Comparison of ENCODE assay signal across 8 cellular contexts in the genomic region with DNA sequence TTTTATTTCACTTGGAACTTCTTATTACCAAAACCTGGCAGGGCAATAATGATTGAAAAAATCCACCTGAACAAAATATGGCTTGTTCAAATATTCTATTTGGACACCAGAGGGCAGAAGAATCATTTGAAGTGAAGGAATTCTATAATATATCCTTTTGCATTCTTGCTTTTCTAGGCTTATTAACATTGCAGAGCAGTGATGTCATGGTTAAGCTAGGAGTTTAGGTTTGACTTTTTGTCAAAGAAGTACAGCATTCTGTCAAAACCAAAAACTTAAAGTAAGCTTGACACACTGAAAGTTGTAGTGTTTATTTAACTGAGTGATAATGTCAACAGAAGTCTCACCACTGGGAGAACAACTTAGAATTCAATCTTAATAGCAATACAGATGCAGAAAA.
DNase-seq lines count a peak whose midpoint lies in the region; ATAC-seq, FAIRE-seq and TF ChIP-seq lines count a peak whose summit lies in the region.

No MANE protein-coding gene starts in this region.

- H3K4me1 ChIP-seq in HCT116 (ENCODE audit: control insufficient read depth in 1 of 2, insufficient read depth in 2 of 2, low read length in 2 of 2) (no peaks in the 10 kb centered on the region), gastrocnemius medialis (no peaks in the 10 kb centered on the region), mucosa of descending colon (ENCODE audit: low read depth) (no peaks in the 10 kb centered on the region)

- peak; percentile 66 for TF ChIP-seq RAD21 in HCT116 (IDR thresholded peaks at IDR 0.05; ENCODE audit: low read depth)

- H3K27me3 ChIP-seq in HCT116 (ENCODE audit: insufficient read depth, low read length) (no peaks in the 10 kb centered on the region), gastrocnemius medialis (no peaks in the 10 kb centered on the region)

- RAD21 ChIA-PET in HCT116 (lab: Charles Lee; ENCODE audit: low non-redundant PET in 1 of 2, low total read pairs in 2 of 2, uncharacterized antibody in 2 of 2, unreplicated experiment in 2 of 2) = interaction anchor here (0.9 to 1.0 kb wide), 2 partner anchors 799 to 820 kb away, joined by 3 to 4 read pairs; no protein-coding TSS in a partner anchor

- no peaks in the 10 kb centered on the region for H3K9me3 ChIP-seq in HCT116 (ENCODE audit: control insufficient read depth in 1 of 2, insufficient read depth in 1 of 2, low read depth in 1 of 2, low read length in 2 of 2)
- no peaks in the 10 kb centered on the region for H3K9me3 ChIP-seq in gastrocnemius medialis
- H3K9me3 ChIP-seq in mucosa of descending colon = no peaks in the 10 kb centered on the region

- H2AFZ ChIP-seq in HCT116 (ENCODE audit: low read depth, low read length, poor library complexity, severe bottlenecking) = no peak overlapping the region

- H3K4me3 ChIP-seq in HCT116 (replicated peaks in 1 of 2; ENCODE audit: low read depth in 1 of 2, low read length in 2 of 2) = no peak overlapping the region
- H3K4me3 ChIP-seq in gastrocnemius medialis = no peak overlapping the region
- no peak overlapping the region for H3K4me3 ChIP-seq in mucosa of descending colon

- H3K9me2 ChIP-seq in HCT116 (ENCODE audit: insufficient read depth) = no peaks in the 10 kb centered on the region

- intact Hi-C loops in HCT116 (cut with micrococcal nuclease) = loop anchor here (1.0 to 5.0 kb wide), 3 partner anchors 799 to 1436 kb away; no protein-coding TSS in a partner anchor
- intact Hi-C loops in gastrocnemius medialis (cut with DNase I; ENCODE audit: low total_unique reads) = no loop called here
- intact Hi-C loops in mucosa of descending colon (cut with DNase I, micrococcal nuclease) = no loop called here

- no TSS peak for BruUV-seq in HCT116 (replicated peaks; lab: Mats Ljungman, UMichigan)

- no peak for TF ChIP-seq POLR2A in HCT116 (IDR thresholded peaks at IDR 0.05; ENCODE audit: borderline replicate concordance, extremely low read depth, insufficient read depth, insufficient read length)
- no peak for TF ChIP-seq POLR2A in gastrocnemius medialis (IDR thresholded peaks at IDR 0.05)

- no peaks in the 10 kb centered on the region for H3K36me3 ChIP-seq in HCT116 (ENCODE audit: control insufficient read depth in 1 of 2, insufficient read depth in 2 of 2, low read length in 2 of 2)
- H3K36me3 ChIP-seq in gastrocnemius medialis = no peaks in the 10 kb centered on the region
- H3K36me3 ChIP-seq in mucosa of descending colon (ENCODE audit: low read depth) = no peaks in the 10 kb centered on the region

- H3K27ac ChIP-seq in HCT116 (ENCODE audit: low read depth, low read length) (no peak overlapping the region), gastrocnemius medialis (no peak overlapping the region)

- CTCF ChIA-PET in HCT116 (lab: Charles Lee) = interaction anchor here (0.8 to 3.4 kb wide), 8 partner anchors 160 to 1095 kb away, joined by 3 to 58 read pairs (median 4); no protein-coding TSS in a partner anchor

- no peak overlapping the region for H3K9ac ChIP-seq in HCT116 (ENCODE audit: low read length)

- DNase-seq in HCT116 (ENCODE audit: low read depth, low spot score) (peak; percentile 26), NCI-H774 (lab: John Stamatoyannopoulos, UW) (peak; percentile 37), renal cortical epithelial cell (ENCODE audit: low read depth) (peak; percentile 55), NCI-H2107 (lab: John Stamatoyannopoulos, UW) (no peak), gastrocnemius medialis (no peak), mucosa of descending colon (no peak)

- H4K20me1 ChIP-seq in HCT116 (ENCODE audit: insufficient read depth) = no peaks in the 10 kb centered on the region

- peak; percentile 25 to 68 (median 56); a peak in 4 of 6 replicates for TF ChIP-seq CTCF in HCT116 (IDR thresholded peaks at IDR 0.05 in 2 of 3, conservative IDR thresholded peaks at IDR 0.05 in 1 of 3; ENCODE audit: borderline replicate concordance in 1 of 3, insufficient read depth in 1 of 3, low read depth in 2 of 3, low read length in 2 of 3)
- TF ChIP-seq CTCF in gastrocnemius medialis (IDR thresholded peaks at IDR 0.05 in 4 of 5, conservative IDR thresholded peaks at IDR 0.05 in 1 of 5) = peak in 1 of 5 experiments; percentile 19
- TF ChIP-seq CTCF in mucosa of descending colon (IDR thresholded peaks at IDR 0.05) = no peak

- H3K4me2 ChIP-seq in HCT116 (ENCODE audit: low read length) = no peak overlapping the region

- FAIRE-seq in G401.6 (lab: Jason Lieb, UNC) (peak; percentile 97), endometrium (lab: Jason Lieb, UNC) (peak; percentile 83)

- POLR2A ChIA-PET in HCT116 (lab: Charles Lee) = no interaction called here

- ATAC-seq in HCT116 = peak; percentile 67
- ATAC-seq in gastrocnemius medialis = no peak
- ATAC-seq in mucosa of descending colon = no peak

- in situ Hi-C loops in gastrocnemius medialis (cut with MboI; ENCODE audit: low sequenced_read_pairs in 4 of 4) = loop anchor here in 3 of 4 donors (25.0 kb wide), 2 partner anchors 506 to 531 kb away; no protein-coding TSS in a partner anchor

- H3K79me2 ChIP-seq in HCT116 (ENCODE audit: insufficient read depth, low read length) = no peaks in the 10 kb centered on the region

TF ChIP-seq in HCT116, 20 proteins besides CTCF, POLR2A, EP300 and RAD21:
- TF ChIP-seq EGR1 (IDR thresholded peaks at IDR 0.05; ENCODE audit: low read depth) (no peak), POLR2AphosphoS5 (IDR thresholded peaks at IDR 0.05; ENCODE audit: low read depth, low read length) (no peak), TCF7L2 (IDR thresholded peaks at IDR 0.05; ENCODE audit: borderline replicate concordance, extremely low read depth, insufficient read depth, insufficient read length) (no peak), SIN3A (IDR thresholded peaks at IDR 0.05; ENCODE audit: low read depth) (no peak), CBX3 (IDR thresholded peaks at IDR 0.05; ENCODE audit: low read depth) (no peak), YY1 (IDR thresholded peaks at IDR 0.05; ENCODE audit: extremely low read depth, insufficient replicate concordance, low read depth, low read length) (no peak), ELF1 (IDR thresholded peaks at IDR 0.05; ENCODE audit: borderline replicate concordance, low read depth) (no peak), EZH2phosphoT487 (IDR thresholded peaks at IDR 0.05; ENCODE audit: borderline replicate concordance) (no peak), ZFX (IDR thresholded peaks at IDR 0.05) (no peak), CEBPB (IDR thresholded peaks at IDR 0.05; ENCODE audit: low read depth) (no peak), EZH2 (IDR thresholded peaks at IDR 0.05) (no peak), ZNF274 (IDR thresholded peaks at IDR 0.05; ENCODE audit: low read depth, low read length) (no peak), JUND (IDR thresholded peaks at IDR 0.05) (no peak), SP1 (IDR thresholded peaks at IDR 0.05; ENCODE audit: low read depth) (no peak), SRF (IDR thresholded peaks at IDR 0.05; ENCODE audit: low read depth) (no peak), FOSL1 (IDR thresholded peaks at IDR 0.05; ENCODE audit: low read depth) (no peak)
- TF ChIP-seq, protein P1, sequence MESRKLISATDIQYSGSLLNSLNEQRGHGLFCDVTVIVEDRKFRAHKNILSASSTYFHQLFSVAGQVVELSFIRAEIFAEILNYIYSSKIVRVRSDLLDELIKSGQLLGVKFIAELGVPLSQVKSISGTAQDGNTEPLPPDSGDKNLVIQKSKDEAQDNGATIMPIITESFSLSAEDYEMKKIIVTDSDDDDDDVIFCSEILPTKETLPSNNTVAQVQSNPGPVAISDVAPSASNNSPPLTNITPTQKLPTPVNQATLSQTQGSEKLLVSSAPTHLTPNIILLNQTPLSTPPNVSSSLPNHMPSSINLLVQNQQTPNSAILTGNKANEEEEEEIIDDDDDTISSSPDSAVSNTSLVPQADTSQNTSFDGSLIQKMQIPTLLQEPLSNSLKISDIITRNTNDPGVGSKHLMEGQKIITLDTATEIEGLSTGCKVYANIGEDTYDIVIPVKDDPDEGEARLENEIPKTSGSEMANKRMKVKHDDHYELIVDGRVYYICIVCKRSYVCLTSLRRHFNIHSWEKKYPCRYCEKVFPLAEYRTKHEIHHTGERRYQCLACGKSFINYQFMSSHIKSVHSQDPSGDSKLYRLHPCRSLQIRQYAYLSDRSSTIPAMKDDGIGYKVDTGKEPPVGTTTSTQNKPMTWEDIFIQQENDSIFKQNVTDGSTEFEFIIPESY (IDR thresholded peaks at IDR 0.05; ENCODE audit: extremely low read depth, insufficient replicate concordance, low read length) = no peak
- TF ChIP-seq, protein P2, sequence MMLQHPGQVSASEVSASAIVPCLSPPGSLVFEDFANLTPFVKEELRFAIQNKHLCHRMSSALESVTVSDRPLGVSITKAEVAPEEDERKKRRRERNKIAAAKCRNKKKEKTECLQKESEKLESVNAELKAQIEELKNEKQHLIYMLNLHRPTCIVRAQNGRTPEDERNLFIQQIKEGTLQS (IDR thresholded peaks at IDR 0.05) = no peak
- TF ChIP-seq, protein P3, sequence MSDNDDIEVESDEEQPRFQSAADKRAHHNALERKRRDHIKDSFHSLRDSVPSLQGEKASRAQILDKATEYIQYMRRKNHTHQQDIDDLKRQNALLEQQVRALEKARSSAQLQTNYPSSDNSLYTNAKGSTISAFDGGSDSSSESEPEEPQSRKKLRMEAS (IDR thresholded peaks at IDR 0.05) = no peak

Comparison
In these comparisons a context has a peak if more than half of its experiments do, and no peak if none do; other contexts are left out.
1. DNase-seq: peak in HCT116 (single experiment), NCI-H774 (single experiment) and renal cortical epithelial cell (single experiment); none in NCI-H2107 (single experiment), gastrocnemius medialis (0 of 2) and mucosa of descending colon (0 of 3).